10 cellular contexts compared by ENCODE assay signal in the genomic region with DNA sequence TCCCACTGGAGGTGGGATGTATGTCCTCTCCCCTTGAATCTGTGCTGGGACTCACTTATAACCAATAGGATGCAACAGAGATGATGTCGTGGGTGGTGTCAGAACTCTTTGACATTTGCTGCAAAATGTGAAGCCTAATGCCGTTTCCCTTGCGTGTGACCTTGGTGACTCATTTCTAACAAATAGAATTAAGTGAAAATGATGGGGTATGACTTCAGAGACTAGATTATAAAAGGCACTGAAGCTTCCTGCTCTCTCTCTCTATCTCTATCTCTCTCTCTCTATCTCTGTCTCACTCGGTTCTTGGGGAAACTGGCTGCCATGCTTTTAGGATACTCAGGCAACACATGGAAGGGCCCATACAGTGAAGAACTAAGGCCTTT.
DNase-seq lines count a peak whose midpoint lies in the region; ATAC-seq and TF ChIP-seq lines count a peak whose summit lies in the region.
"Had no signal": no experiment of that assay in that cellular context is flagged by ENCODE, and none has a peak within 500 bp of the region (broad histone marks: within the 10 kb centered on the region; RNA-seq: fewer than 3 reads in every experiment).

No MANE protein-coding gene starts in this region.

- H3K9me3 Mint-ChIP-seq in activated naive CD4-positive, alpha-beta T cell treated with anti-CD3 and anti-CD28 coated beads, Interleukin-2, amount 50 U/mL, for 72 hours, result no peaks in the 10 kb centered on the region

- no peaks in the 10 kb centered on the region for H4K20me1 ChIP-seq in hepatocyte (ENCODE audit: insufficient read depth, poor library complexity, severe bottlenecking)

- H3K4me1 ChIP-seq in left ventricle myocardium inferior (peaks cover 50% of the 10 kb centered on the region), hepatocyte (ENCODE audit: insufficient read depth) (no peaks in the 10 kb centered on the region)

- no peak overlapping the region for H2AFZ ChIP-seq in hepatocyte

- H3K4me3 ChIP-seq in left ventricle myocardium inferior, result no peak overlapping the region
- no peak overlapping the region for H3K4me3 ChIP-seq in hepatocyte

- H3K36me3 Mint-ChIP-seq in activated naive CD4-positive, alpha-beta T cell treated with anti-CD3 and anti-CD28 coated beads, Interleukin-2, amount 50 U/mL, for 72 hours, result no peaks in the 10 kb centered on the region

- WGBS in hepatocyte (ENCODE audit: low lambda C conversion rate, missing lambda C conversion rate), result 59% methylated on average over 4 of the region's 4 CpGs

- H3K27ac ChIP-seq in left ventricle myocardium inferior (replicated peaks), result peak overlapping the region; percentile 83
- H3K27ac ChIP-seq in hepatocyte, result peak overlapping the region; percentile 81

- ATAC-seq in Right ventricle myocardium superior (ENCODE audit: poor library complexity) (no peak), GM18907 (IDR thresholded peaks at IDR 0.05; ENCODE audit: unreplicated experiment) (no peak)
- ATAC-seq in activated naive CD4-positive, alpha-beta T cell treated with anti-CD3 and anti-CD28 coated beads, Interleukin-2, amount 50 U/mL, for 72 hours, result no peak

- no peaks in the 10 kb centered on the region for H3K9me3 ChIP-seq in left ventricle myocardium inferior (replicated peaks)
- no peaks in the 10 kb centered on the region for H3K9me3 ChIP-seq in hepatocyte (ENCODE audit: low read depth)

- no peaks in the 10 kb centered on the region for H3K27me3 ChIP-seq in left ventricle myocardium inferior (ENCODE audit: low read depth)
- no peaks in the 10 kb centered on the region for H3K27me3 ChIP-seq in hepatocyte

- intact Hi-C loops in left ventricle myocardium inferior (cut with micrococcal nuclease) (no loop called here), Right ventricle myocardium superior (cut with DNase I) (no loop called here)

- DNase-seq in left ventricle myocardium inferior, result no peak
- DNase-seq in Right ventricle myocardium superior, result no peak
- peak; percentile 48 for DNase-seq in amniotic epithelial cell (ENCODE audit: low read depth)
- peak; percentile 37 for DNase-seq in hepatocyte (ENCODE audit: low spot score)
- no peak for DNase-seq in activated CD4-positive, alpha-beta T cell treated with anti-CD3 and anti-CD28 coated beads for 1 hour
- no peak for DNase-seq in DMS153 treated with DMSO at 0.1 percent for 48 hours (lab: John Stamatoyannopoulos, UW; ENCODE audit: unreplicated experiment)
- DNase-seq in activated naive CD4-positive, alpha-beta T cell treated with anti-CD3 and anti-CD28 coated beads, Interleukin-2, amount 50 U/mL, for 72 hours (ENCODE audit: low spot score in 2 of 2), result no peak
- DNase-seq: activated T-cell treated with anti-CD3 and anti-CD28 coated beads, Interleukin-2, amount 50 U/mL, for 48 hours; NCI-H510A treated with DMSO at 0.1 percent for 48 hours had no signal

- H3K36me3 ChIP-seq in left ventricle myocardium inferior (no peaks in the 10 kb centered on the region), hepatocyte (replicated peaks; ENCODE audit: insufficient read depth, low read depth) (no peaks in the 10 kb centered on the region)

- H3K79me2 ChIP-seq in hepatocyte, result no peaks in the 10 kb centered on the region

- no peak overlapping the region for H3K27ac Mint-ChIP-seq in activated naive CD4-positive, alpha-beta T cell treated with anti-CD3 and anti-CD28 coated beads, Interleukin-2, amount 50 U/mL, for 72 hours

- no peaks in the 10 kb centered on the region for H3K9me2 ChIP-seq in hepatocyte (replicated peaks; ENCODE audit: insufficient read depth)

- no peak for TF ChIP-seq CTCF in left ventricle myocardium inferior (IDR thresholded peaks at IDR 0.05; ENCODE audit: borderline replicate concordance)
- no peak for TF ChIP-seq CTCF in hepatocyte (IDR thresholded peaks at IDR 0.05; ENCODE audit: poor library complexity)

- no peak overlapping the region for H3K4me2 ChIP-seq in hepatocyte

Comparison
In these comparisons a context has a peak if more than half of its experiments do, and no peak if none do; other contexts are left out.
1. DNase-seq: peak in amniotic epithelial cell (single experiment) and hepatocyte (single experiment); none in left ventricle myocardium inferior (single experiment), Right ventricle myocardium superior (single experiment), activated CD4-positive, alpha-beta T cell treated with anti-CD3 and anti-CD28 coated beads for 1 hour (single experiment), DMS153 treated with DMSO at 0.1 percent for 48 hours (single experiment) and activated naive CD4-positive, alpha-beta T cell treated with anti-CD3 and anti-CD28 coated beads, Interleukin-2, amount 50 U/mL, for 72 hours (0 of 2).